Comparison of ENCODE assay signal across 1 cellular context in the genomic region with DNA sequence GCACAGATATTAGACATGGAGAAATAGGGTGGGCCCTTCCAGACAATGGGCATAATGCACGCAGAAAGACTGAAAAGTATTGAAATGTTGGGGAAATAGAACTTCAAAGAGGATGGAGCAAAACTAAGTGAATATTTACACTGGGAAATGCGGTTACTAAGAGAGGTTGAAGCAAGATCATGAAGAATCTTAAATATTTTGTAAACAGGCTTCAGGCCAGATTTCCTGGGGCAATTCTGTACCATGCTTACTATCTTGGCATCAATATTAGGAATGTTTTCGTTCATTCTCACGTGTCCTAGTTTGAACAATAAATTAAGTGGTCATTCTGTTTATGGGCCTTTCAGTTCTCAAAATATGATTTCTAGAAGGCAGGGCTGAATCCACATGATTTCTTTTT.
TF ChIP-seq lines count a peak whose summit lies in the region.

No MANE protein-coding gene starts in this region.

TF ChIP-seq in SK-N-SH treated with all-trans-retinoic acid at 6 μM for 48 hours, 23 proteins besides CTCF, POLR2A, EP300 and RAD21 (continued from another document):
- TF ChIP-seq, protein P1, sequence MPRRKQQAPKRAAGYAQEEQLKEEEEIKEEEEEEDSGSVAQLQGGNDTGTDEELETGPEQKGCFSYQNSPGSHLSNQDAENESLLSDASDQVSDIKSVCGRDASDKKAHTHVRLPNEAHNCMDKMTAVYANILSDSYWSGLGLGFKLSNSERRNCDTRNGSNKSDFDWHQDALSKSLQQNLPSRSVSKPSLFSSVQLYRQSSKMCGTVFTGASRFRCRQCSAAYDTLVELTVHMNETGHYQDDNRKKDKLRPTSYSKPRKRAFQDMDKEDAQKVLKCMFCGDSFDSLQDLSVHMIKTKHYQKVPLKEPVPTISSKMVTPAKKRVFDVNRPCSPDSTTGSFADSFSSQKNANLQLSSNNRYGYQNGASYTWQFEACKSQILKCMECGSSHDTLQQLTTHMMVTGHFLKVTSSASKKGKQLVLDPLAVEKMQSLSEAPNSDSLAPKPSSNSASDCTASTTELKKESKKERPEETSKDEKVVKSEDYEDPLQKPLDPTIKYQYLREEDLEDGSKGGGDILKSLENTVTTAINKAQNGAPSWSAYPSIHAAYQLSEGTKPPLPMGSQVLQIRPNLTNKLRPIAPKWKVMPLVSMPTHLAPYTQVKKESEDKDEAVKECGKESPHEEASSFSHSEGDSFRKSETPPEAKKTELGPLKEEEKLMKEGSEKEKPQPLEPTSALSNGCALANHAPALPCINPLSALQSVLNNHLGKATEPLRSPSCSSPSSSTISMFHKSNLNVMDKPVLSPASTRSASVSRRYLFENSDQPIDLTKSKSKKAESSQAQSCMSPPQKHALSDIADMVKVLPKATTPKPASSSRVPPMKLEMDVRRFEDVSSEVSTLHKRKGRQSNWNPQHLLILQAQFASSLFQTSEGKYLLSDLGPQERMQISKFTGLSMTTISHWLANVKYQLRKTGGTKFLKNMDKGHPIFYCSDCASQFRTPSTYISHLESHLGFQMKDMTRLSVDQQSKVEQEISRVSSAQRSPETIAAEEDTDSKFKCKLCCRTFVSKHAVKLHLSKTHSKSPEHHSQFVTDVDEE (CRISPR knock-in tag; IDR thresholded peaks at IDR 0.05), result no peak
- no peak for TF ChIP-seq ARNTL (CRISPR knock-in tag; IDR thresholded peaks at IDR 0.05; ENCODE audit: borderline replicate concordance, low read depth)
- TF ChIP-seq SNAI2 (CRISPR knock-in tag; IDR thresholded peaks at IDR 0.05), result no peak
- TF ChIP-seq, protein P2, sequence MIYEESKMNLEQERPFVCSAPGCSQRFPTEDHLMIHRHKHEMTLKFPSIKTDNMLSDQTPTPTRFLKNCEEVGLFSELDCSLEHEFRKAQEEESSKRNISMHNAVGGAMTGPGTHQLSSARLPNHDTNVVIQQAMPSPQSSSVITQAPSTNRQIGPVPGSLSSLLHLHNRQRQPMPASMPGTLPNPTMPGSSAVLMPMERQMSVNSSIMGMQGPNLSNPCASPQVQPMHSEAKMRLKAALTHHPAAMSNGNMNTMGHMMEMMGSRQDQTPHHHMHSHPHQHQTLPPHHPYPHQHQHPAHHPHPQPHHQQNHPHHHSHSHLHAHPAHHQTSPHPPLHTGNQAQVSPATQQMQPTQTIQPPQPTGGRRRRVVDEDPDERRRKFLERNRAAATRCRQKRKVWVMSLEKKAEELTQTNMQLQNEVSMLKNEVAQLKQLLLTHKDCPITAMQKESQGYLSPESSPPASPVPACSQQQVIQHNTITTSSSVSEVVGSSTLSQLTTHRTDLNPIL (CRISPR knock-in tag; IDR thresholded peaks at IDR 0.05; ENCODE audit: low read depth), result no peak
- TF ChIP-seq ZC3H10 (CRISPR knock-in tag; IDR thresholded peaks at IDR 0.05), result no peak
- TF ChIP-seq BACH2 (CRISPR knock-in tag; IDR thresholded peaks at IDR 0.05; ENCODE audit: borderline replicate concordance), result no peak
